In genomic region chr15:66617137-66618090, GRCh38 we compare ENCODE assay signal across 8 cellular contexts. TPM values are rescaled to one million over a fixed set of nuclear protein-coding genes. Genes with fewer than 3 reads are reported as not detected.
DNase-seq lines count a peak whose midpoint lies in the region; ATAC-seq, FAIRE-seq and TF ChIP-seq lines count a peak whose summit lies in the region.

No MANE protein-coding gene starts in this region.

- WGBS in trophoblast cell (ENCODE audit: extremely low coverage, insufficient coverage, insufficient read length), result no CpG with 5 or more reads among the region's 15 CpGs

- H2AK5ac ChIP-seq in trophoblast cell (ENCODE audit: low read length), result no peak overlapping the region

- H3K79me2 ChIP-seq in trophoblast cell (ENCODE audit: control insufficient read depth, insufficient read depth, low read length, poor library complexity), result peaks cover 6% of the 10 kb centered on the region

- H2AFZ ChIP-seq in trophoblast cell (ENCODE audit: insufficient read depth, low read length, poor library complexity), result no peak overlapping the region

- H3K27ac ChIP-seq in trophoblast cell (ENCODE audit: low read depth, low read length), result no peak overlapping the region

- peak overlapping the region; percentile 22 for H3K14ac ChIP-seq in trophoblast cell (ENCODE audit: low read length)

- H3K4ac ChIP-seq in trophoblast cell (ENCODE audit: low read depth, low read length), result no peak overlapping the region

- peak overlapping the region; percentile 49 for H4K91ac ChIP-seq in trophoblast cell (ENCODE audit: low read depth, low read length)

- no peak overlapping the region for H3K4me3 ChIP-seq in trophoblast cell (ENCODE audit: low read depth, low read length)

- H3K36me3 ChIP-seq in trophoblast cell (ENCODE audit: control insufficient read depth in 1 of 2, insufficient read depth in 2 of 2, low read length in 2 of 2), result no peaks in the 10 kb centered on the region

- peak overlapping the region; percentile 8 for H4K8ac ChIP-seq in trophoblast cell (ENCODE audit: low read depth, low read length)

- H3K18ac ChIP-seq in trophoblast cell (ENCODE audit: low read length), result peak overlapping the region; percentile 4

- H3K9ac ChIP-seq in trophoblast cell (ENCODE audit: low read length), result no peak overlapping the region

- FAIRE-seq in GM12892 (lab: Jason Lieb, UNC), result no peak

- DNase-seq in GM12892 (ENCODE audit: insufficient read length) (no peak), SKM-1 (lab: John Stamatoyannopoulos, UW; ENCODE audit: unreplicated experiment) (peak; percentile 46), Right ventricle myocardium superior (peak; percentile 84), trophoblast cell (peak in 1 of 2 donors; percentile 26), GM19240 (ENCODE audit: insufficient read length, low spot score) (no peak)
- no peak for DNase-seq in activated CD4-positive, alpha-beta T cell treated with anti-CD3 and anti-CD28 coated beads, Interleukin-2, amount 50 U/mL, for 1 hour

- no peak overlapping the region for H4K12ac ChIP-seq in trophoblast cell (ENCODE audit: low read depth, low read length)

- no peak overlapping the region for H3K4me2 ChIP-seq in trophoblast cell (ENCODE audit: low read length)

- H3K23ac ChIP-seq in trophoblast cell (ENCODE audit: low read length), result no peak overlapping the region

- peak overlapping the region; percentile 23 for H2BK12ac ChIP-seq in trophoblast cell (ENCODE audit: low read length)

- peaks cover 23 to 27% of the 10 kb centered on the region in 2 experiments for H3K4me1 ChIP-seq in trophoblast cell (ENCODE audit: control insufficient read depth in 1 of 2, insufficient read depth in 2 of 2, low read length in 2 of 2)

- no peaks in the 10 kb centered on the region for H3K9me3 ChIP-seq in trophoblast cell (ENCODE audit: insufficient read depth, low read depth, low read length)

- ATAC-seq in Right ventricle myocardium superior (ENCODE audit: poor library complexity), result peak; percentile 53
- no peak for ATAC-seq in GM18517 (IDR thresholded peaks at IDR 0.05; ENCODE audit: unreplicated experiment)
- ATAC-seq in HG03571 (IDR thresholded peaks at IDR 0.05; ENCODE audit: unreplicated experiment), result no peak

- peaks cover 30% of the 10 kb centered on the region for H3K79me1 ChIP-seq in trophoblast cell (ENCODE audit: low read length)

- intact Hi-C loops in Right ventricle myocardium superior (cut with DNase I), result loop anchor here (2.0 to 5.0 kb wide), 2 partner anchors 83 to 235 kb away; no protein-coding TSS in a partner anchor

- no peaks in the 10 kb centered on the region for H3K27me3 ChIP-seq in trophoblast cell (ENCODE audit: insufficient read depth, low read length)

- TF ChIP-seq POLR2A in GM12892 (IDR thresholded peaks at IDR 0.05; ENCODE audit: low read depth, low read length), result peak; percentile 40; the same call in 1 of the 2 replicates

- H2BK120ac ChIP-seq in trophoblast cell (ENCODE audit: insufficient read depth, low read length, poor library complexity), result peak overlapping the region; percentile 35

- H2BK5ac ChIP-seq in trophoblast cell (ENCODE audit: low read depth, low read length, poor library complexity), result peak overlapping the region; percentile 5

RNA-seq across cellular contexts. Expression of gene LCTL, which starts 51.6 kb away (rescaled TPM):
- polyA plus RNA-seq in GM12892 (2012; ENCODE audit: missing spikeins), result 0.32 TPM
- not detected for total RNA-seq in Right ventricle myocardium superior
- polyA plus RNA-seq in trophoblast cell (2013), result 0.40 TPM in 2 replicates

Comparison
In these comparisons a context has a peak if more than half of its experiments do, and no peak if none do; other contexts are left out.
1. DNase-seq: peak in SKM-1 (single experiment) and Right ventricle myocardium superior (single experiment); none in GM12892 (single experiment), GM19240 (single experiment) and activated CD4-positive, alpha-beta T cell treated with anti-CD3 and anti-CD28 coated beads, Interleukin-2, amount 50 U/mL, for 1 hour (single experiment).